ENCODE assay signal across 1 cellular context in genomic region chr10:131910663-131911314, GRCh38.
A peak's percentile ranks its signal among the peaks of the same experiment; 100 is the strongest.
TF ChIP-seq lines count a peak whose summit lies in the region.

No MANE protein-coding gene starts in this region.

TF ChIP-seq in K562, 482 proteins besides CTCF, POLR2A, EP300 and RAD21:
- TF ChIP-seq, protein P1, sequence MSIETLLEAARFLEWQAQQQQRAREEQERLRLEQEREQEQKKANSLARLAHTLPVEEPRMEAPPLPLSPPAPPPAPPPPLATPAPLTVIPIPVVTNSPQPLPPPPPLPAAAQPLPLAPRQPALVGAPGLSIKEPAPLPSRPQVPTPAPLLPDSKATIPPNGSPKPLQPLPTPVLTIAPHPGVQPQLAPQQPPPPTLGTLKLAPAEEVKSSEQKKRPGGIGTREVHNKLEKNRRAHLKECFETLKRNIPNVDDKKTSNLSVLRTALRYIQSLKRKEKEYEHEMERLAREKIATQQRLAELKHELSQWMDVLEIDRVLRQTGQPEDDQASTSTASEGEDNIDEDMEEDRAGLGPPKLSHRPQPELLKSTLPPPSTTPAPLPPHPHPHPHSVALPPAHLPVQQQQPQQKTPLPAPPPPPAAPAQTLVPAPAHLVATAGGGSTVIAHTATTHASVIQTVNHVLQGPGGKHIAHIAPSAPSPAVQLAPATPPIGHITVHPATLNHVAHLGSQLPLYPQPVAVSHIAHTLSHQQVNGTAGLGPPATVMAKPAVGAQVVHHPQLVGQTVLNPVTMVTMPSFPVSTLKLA (conservative IDR thresholded peaks at IDR 0.05) = no peak
- TF ChIP-seq CBFA2T2 (conservative IDR thresholded peaks at IDR 0.05) = 0 out of 2 replicates have a peak, but pooled peaks have one; percentile 15
- peak; percentile 73 for TF ChIP-seq HMBOX1 (IDR thresholded peaks at IDR 0.05)
- peak; percentile 30; the same call in 1 of the 2 replicates for TF ChIP-seq ZBTB7A (IDR thresholded peaks at IDR 0.05; ENCODE audit: borderline replicate concordance, control insufficient read depth, low read depth, low read length)
- peak; percentile 76 for TF ChIP-seq MEIS2 (IDR thresholded peaks at IDR 0.05; ENCODE audit: partially characterized antibody)
- TF ChIP-seq, protein P2, sequence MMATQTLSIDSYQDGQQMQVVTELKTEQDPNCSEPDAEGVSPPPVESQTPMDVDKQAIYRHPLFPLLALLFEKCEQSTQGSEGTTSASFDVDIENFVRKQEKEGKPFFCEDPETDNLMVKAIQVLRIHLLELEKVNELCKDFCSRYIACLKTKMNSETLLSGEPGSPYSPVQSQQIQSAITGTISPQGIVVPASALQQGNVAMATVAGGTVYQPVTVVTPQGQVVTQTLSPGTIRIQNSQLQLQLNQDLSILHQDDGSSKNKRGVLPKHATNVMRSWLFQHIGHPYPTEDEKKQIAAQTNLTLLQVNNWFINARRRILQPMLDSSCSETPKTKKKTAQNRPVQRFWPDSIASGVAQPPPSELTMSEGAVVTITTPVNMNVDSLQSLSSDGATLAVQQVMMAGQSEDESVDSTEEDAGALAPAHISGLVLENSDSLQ (IDR thresholded peaks at IDR 0.05) = peak; percentile 78
- TF ChIP-seq KLF10 (CRISPR knock-in tag; IDR thresholded peaks at IDR 0.05) = no peak
- TF ChIP-seq ZMIZ1 (IDR thresholded peaks at IDR 0.05; ENCODE audit: low read depth in 2 of 2, low read length in 2 of 2) = no peak
- peak; percentile 38; the same call in 1 of the 2 replicates for TF ChIP-seq VEZF1 (CRISPR knock-in tag; IDR thresholded peaks at IDR 0.05)
- TF ChIP-seq, protein P3, sequence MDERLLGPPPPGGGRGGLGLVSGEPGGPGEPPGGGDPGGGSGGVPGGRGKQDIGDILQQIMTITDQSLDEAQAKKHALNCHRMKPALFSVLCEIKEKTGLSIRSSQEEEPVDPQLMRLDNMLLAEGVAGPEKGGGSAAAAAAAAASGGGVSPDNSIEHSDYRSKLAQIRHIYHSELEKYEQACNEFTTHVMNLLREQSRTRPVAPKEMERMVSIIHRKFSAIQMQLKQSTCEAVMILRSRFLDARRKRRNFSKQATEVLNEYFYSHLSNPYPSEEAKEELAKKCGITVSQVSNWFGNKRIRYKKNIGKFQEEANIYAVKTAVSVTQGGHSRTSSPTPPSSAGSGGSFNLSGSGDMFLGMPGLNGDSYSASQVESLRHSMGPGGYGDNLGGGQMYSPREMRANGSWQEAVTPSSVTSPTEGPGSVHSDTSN (CRISPR knock-in tag; IDR thresholded peaks at IDR 0.05; ENCODE audit: low read depth) = no peak
- TF ChIP-seq, protein P3 (tag; conservative IDR thresholded peaks at IDR 0.05; ENCODE audit: low read depth) = 0 out of 2 replicates have a peak, but pooled peaks have one; percentile 28
- TF ChIP-seq CBFA2T3 (IDR thresholded peaks at IDR 0.05) = peak; percentile 48
